Comparison of ENCODE assay signal across 8 cellular contexts in the genomic region with DNA sequence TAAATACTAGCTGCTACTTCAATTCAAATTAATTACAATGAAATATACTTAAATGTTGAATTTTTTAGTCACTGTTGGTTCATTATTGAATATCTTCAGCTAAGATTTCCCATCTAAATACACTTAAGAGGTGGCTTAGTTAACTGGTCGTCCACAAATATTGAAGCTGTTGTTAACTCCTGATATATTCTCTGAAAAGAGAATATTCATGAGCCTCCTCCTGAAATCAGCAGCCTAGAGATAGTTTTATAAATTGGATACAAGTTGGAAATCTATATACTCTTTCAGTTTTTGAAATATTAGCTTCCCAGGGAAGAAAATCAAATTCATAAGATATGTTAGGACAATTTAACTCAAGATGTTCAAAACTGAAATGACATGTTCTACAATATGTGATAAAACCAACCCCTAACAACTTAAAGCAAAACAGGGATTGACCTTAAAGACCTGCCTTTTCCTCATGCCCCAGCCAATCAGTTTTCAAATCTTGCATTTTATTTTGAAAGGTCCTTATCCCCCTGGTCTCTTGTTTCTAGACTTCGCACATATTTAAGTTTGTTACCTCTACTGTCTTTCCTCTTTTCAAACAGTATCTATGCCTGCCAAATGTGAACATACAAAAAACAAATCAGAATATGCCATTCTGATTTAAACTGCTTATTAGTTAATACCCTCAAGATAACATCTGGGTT.
DNase-seq lines count a peak whose midpoint lies in the region; ATAC-seq, FAIRE-seq and TF ChIP-seq lines count a peak whose summit lies in the region.
"Not testable (repeated sequence)": the region's sequence is repeated elsewhere in the genome, so short reads cannot be mapped to it uniquely, and the experiment has no call there.

No MANE protein-coding gene starts in this region.

- CTCF ChIA-PET in A549 (lab: Yijun Ruan, JAX) = interaction anchor here (0.6 kb wide), 1 partner anchor 1153 kb away, joined by 3 read pairs; no protein-coding TSS in a partner anchor
- CTCF ChIA-PET in Calu3 (lab: Charles Lee); WTC11 (lab: Charles Lee): not testable (repeated sequence)

- intact Hi-C loops in Calu3 (cut with micrococcal nuclease; ENCODE audit: unreplicated experiment) = not testable (repeated sequence)

- not testable (repeated sequence) for H3K4me2 ChIP-seq in A549

- not testable (repeated sequence) for H3K27me3 ChIP-seq in adipocyte (replicated peaks; ENCODE audit: control insufficient read depth, insufficient read depth, low read length)
- peaks cover 26% of the 10 kb centered on the region for H3K27me3 ChIP-seq in endodermal cell (ENCODE audit: control insufficient read depth, insufficient read depth, low read length, poor library complexity, severe bottlenecking)

- H3K27ac Mint-ChIP-seq in Calu3 (ENCODE audit: unreplicated experiment) = peak overlapping the region; percentile 54
- not testable (repeated sequence) for H3K27ac Mint-ChIP-seq in WTC11; endodermal cell; stimulated activated memory B cell treated with anti-CD40 and anti-IgM and Interleukin-4, amounts not matched to agents 10 μg/mL and 1 μg/mL and 100 μg/mL, for 72 hours
- H3K27ac Mint-ChIP-seq in naive thymus-derived CD8-positive, alpha-beta T cell = peak overlapping the region in 9 of 10 donors; percentile 57 to 96 (median 85)

- H3K4me1 ChIP-seq in A549 = peaks cover 13% of the 10 kb centered on the region; the same call in 2 of the 3 replicates
- H3K4me1 ChIP-seq in adipocyte (ENCODE audit: control insufficient read depth, insufficient read depth, low read length); endodermal cell (ENCODE audit: control insufficient read depth, insufficient read depth, low read length): not testable (repeated sequence)

- not testable (repeated sequence) for H3K4me3 ChIP-seq in A549; adipocyte (ENCODE audit: low read length); endodermal cell (ENCODE audit: low read length)

- BruUV-seq in Calu3 (replicated peaks; lab: Mats Ljungman, UMichigan) = not testable (repeated sequence)

- not testable (repeated sequence) for TF ChIP-seq CTCF in A549 (IDR thresholded peaks at IDR 0.05); Calu3 (IDR thresholded peaks at IDR 0.05; ENCODE audit: unreplicated experiment); WTC11 (IDR thresholded peaks at IDR 0.05); endodermal cell (conservative IDR thresholded peaks at IDR 0.05)

- not testable (repeated sequence) for DNase-seq in A549 (ENCODE audit: low read depth in 1 of 2, low spot score in 1 of 2); Calu3; WTC11 (ENCODE audit: low spot score); activated T-cell treated with anti-CD3 and anti-CD28 coated beads, Interleukin-2, amount 50 U/mL, for 4 hours; endodermal cell; naive thymus-derived CD8-positive, alpha-beta T cell
- peak; percentile 1 for DNase-seq in adipocyte (ENCODE audit: low read depth)

- ATAC-seq in A549; WTC11; activated T-cell treated with anti-CD3 and anti-CD28 coated beads, Interleukin-2, amount 50 U/mL, for 4 hours; naive thymus-derived CD8-positive, alpha-beta T cell; stimulated activated memory B cell treated with anti-CD40 and anti-IgM and Interleukin-4, amounts not matched to agents 10 μg/mL and 1 μg/mL and 100 μg/mL, for 72 hours: not testable (repeated sequence)

- not testable (repeated sequence) for TF ChIP-seq RAD21 in A549 (conservative IDR thresholded peaks at IDR 0.05 in 1 of 2, IDR thresholded peaks at IDR 0.05 in 1 of 2)

- H3K9me3 ChIP-seq in A549; adipocyte (ENCODE audit: control insufficient read depth, low read length); endodermal cell (ENCODE audit: control insufficient read depth, low read length): not testable (repeated sequence)

- not testable (repeated sequence) for H3K36me3 ChIP-seq in adipocyte (ENCODE audit: control insufficient read depth, insufficient read depth, low read length, severe bottlenecking); endodermal cell (ENCODE audit: control insufficient read depth, insufficient read depth, low read length)

- 18% methylated on average over 2 of the region's 2 CpGs for WGBS in A549 (ENCODE audit: missing lambda C conversion rate)
- WGBS in endodermal cell (ENCODE audit: insufficient coverage in 1 of 2, insufficient read length in 1 of 2), 2 experiments = 14 to 42% methylated on average over 1 to 2 of the region's 2 CpGs

- TF ChIP-seq EP300 in A549 (IDR thresholded peaks at IDR 0.05) = not testable (repeated sequence)

- FAIRE-seq in A549 (lab: Jason Lieb, UNC) = not testable (repeated sequence)

- not testable (repeated sequence) for H3K9me3 Mint-ChIP-seq in Calu3 (ENCODE audit: low read depth, unreplicated experiment); activated T-cell treated with anti-CD3 and anti-CD28 coated beads, Interleukin-2, amount 50 U/mL, for 4 hours; stimulated activated memory B cell treated with anti-CD40 and anti-IgM and Interleukin-4, amounts not matched to agents 10 μg/mL and 1 μg/mL and 100 μg/mL, for 72 hours
- H3K9me3 Mint-ChIP-seq in WTC11 (peaks cover 13% of the 10 kb centered on the region), endodermal cell (peaks cover 19% of the 10 kb centered on the region)
- H3K9me3 Mint-ChIP-seq in naive thymus-derived CD8-positive, alpha-beta T cell = peaks cover 0 to 18% (median 4%) of the 10 kb centered on the region in 9 donors

- H3K4me3 Mint-ChIP-seq in Calu3 (ENCODE audit: low read depth, unreplicated experiment) = not testable (repeated sequence)
- peak overlapping the region; percentile 50 for H3K4me3 Mint-ChIP-seq in WTC11
- peak overlapping the region; percentile 78 for H3K4me3 Mint-ChIP-seq in activated T-cell treated with anti-CD3 and anti-CD28 coated beads, Interleukin-2, amount 50 U/mL, for 4 hours
- H3K4me3 Mint-ChIP-seq in endodermal cell = peak overlapping the region; percentile 37
- H3K4me3 Mint-ChIP-seq in naive thymus-derived CD8-positive, alpha-beta T cell = peak overlapping the region; percentile 53 to 94 (median 87)
- H3K4me3 Mint-ChIP-seq in stimulated activated memory B cell treated with anti-CD40 and anti-IgM and Interleukin-4, amounts not matched to agents 10 μg/mL and 1 μg/mL and 100 μg/mL, for 72 hours = peak overlapping the region; percentile 73

- not testable (repeated sequence) for H3K27ac ChIP-seq in A549; endodermal cell (ENCODE audit: low read depth, low read length)

- POLR2A ChIA-PET in A549 (lab: Yijun Ruan, JAX); WTC11 (lab: Charles Lee): not testable (repeated sequence)
- POLR2A ChIA-PET in naive thymus-derived CD8-positive, alpha-beta T cell (lab: Charles Lee) = interaction anchor here (0.6 kb wide), 1 partner anchor 1152 kb away, joined by 3 read pairs; no protein-coding TSS in a partner anchor

- H3K4me1 Mint-ChIP-seq in Calu3 (ENCODE audit: low read depth, unreplicated experiment); WTC11; activated T-cell treated with anti-CD3 and anti-CD28 coated beads, Interleukin-2, amount 50 U/mL, for 4 hours (ENCODE audit: low read depth); endodermal cell; stimulated activated memory B cell treated with anti-CD40 and anti-IgM and Interleukin-4, amounts not matched to agents 10 μg/mL and 1 μg/mL and 100 μg/mL, for 72 hours: not testable (repeated sequence)
- peaks cover 5 to 11% (median 7%) of the 10 kb centered on the region in 4 donors for H3K4me1 Mint-ChIP-seq in naive thymus-derived CD8-positive, alpha-beta T cell

- H3K36me3 Mint-ChIP-seq in Calu3 (ENCODE audit: insufficient read depth, unreplicated experiment) (peaks cover 29% of the 10 kb centered on the region), WTC11 (peaks cover 15% of the 10 kb centered on the region)
- H3K36me3 Mint-ChIP-seq in activated T-cell treated with anti-CD3 and anti-CD28 coated beads, Interleukin-2, amount 50 U/mL, for 4 hours (ENCODE audit: insufficient read depth); endodermal cell (ENCODE audit: low read depth); stimulated activated memory B cell treated with anti-CD40 and anti-IgM and Interleukin-4, amounts not matched to agents 10 μg/mL and 1 μg/mL and 100 μg/mL, for 72 hours: not testable (repeated sequence)
- peaks cover 4 to 12% (median 6%) of the 10 kb centered on the region in 3 donors for H3K36me3 Mint-ChIP-seq in naive thymus-derived CD8-positive, alpha-beta T cell

- not testable (repeated sequence) for TF ChIP-seq POLR2A in A549 (IDR thresholded peaks at IDR 0.05; ENCODE audit: low read length)

- H3K9ac ChIP-seq in adipocyte (ENCODE audit: low read length); endodermal cell (ENCODE audit: extremely low read depth, low read length, poor library complexity, severe bottlenecking): not testable (repeated sequence)

- H3K27me3 Mint-ChIP-seq in Calu3 (ENCODE audit: unreplicated experiment) (peaks cover 39% of the 10 kb centered on the region), WTC11 (ENCODE audit: low read depth) (peaks cover 41% of the 10 kb centered on the region), endodermal cell (ENCODE audit: insufficient read depth) (peaks cover 24% of the 10 kb centered on the region)
- peaks cover 19% of the 10 kb centered on the region for H3K27me3 Mint-ChIP-seq in activated T-cell treated with anti-CD3 and anti-CD28 coated beads, Interleukin-2, amount 50 U/mL, for 4 hours (ENCODE audit: low read depth)
- H3K27me3 Mint-ChIP-seq in naive thymus-derived CD8-positive, alpha-beta T cell = peaks cover 9 to 38% (median 16%) of the 10 kb centered on the region in 5 donors
- H3K27me3 Mint-ChIP-seq in stimulated activated memory B cell treated with anti-CD40 and anti-IgM and Interleukin-4, amounts not matched to agents 10 μg/mL and 1 μg/mL and 100 μg/mL, for 72 hours = peaks cover 36% of the 10 kb centered on the region

TF ChIP-seq in A549, 52 proteins besides CTCF, POLR2A, EP300 and RAD21:
- TF ChIP-seq ZFP36 (IDR thresholded peaks at IDR 0.05; ENCODE audit: borderline replicate concordance, partially characterized antibody) = peak; percentile 3
